ENCODE assay signal across 8 cellular contexts in genomic region chr5:127878174-127878750, GRCh38.
A peak's percentile ranks its signal among the peaks of the same experiment; 100 is the strongest.
DNase-seq lines count a peak whose midpoint lies in the region; ATAC-seq and TF ChIP-seq lines count a peak whose summit lies in the region.

No MANE protein-coding gene starts in this region.

- no peaks in the 10 kb centered on the region for H3K27me3 ChIP-seq in H7 (ENCODE audit: control insufficient read depth, insufficient read depth, low read length)

- peaks cover 5% of the 10 kb centered on the region for H3K36me3 Mint-ChIP-seq in nephron (ENCODE audit: low read depth)

- no peak for ATAC-seq in GM21423 (IDR thresholded peaks at IDR 0.05; ENCODE audit: unreplicated experiment)

- H3K4me3 ChIP-seq in H7 (ENCODE audit: insufficient read depth, low read depth, low read length) = no peak overlapping the region

- H3K36me3 ChIP-seq in H7 (replicated peaks; ENCODE audit: control insufficient read depth, insufficient read depth, low read length) = no peaks in the 10 kb centered on the region

- peaks cover 18% of the 10 kb centered on the region for H3K4me1 Mint-ChIP-seq in nephron

- H3K27ac Mint-ChIP-seq in nephron = no peak overlapping the region

- peaks cover 4% of the 10 kb centered on the region for H3K9me3 Mint-ChIP-seq in nephron

- TF ChIP-seq CTCF in nephron (IDR thresholded peaks at IDR 0.05; ENCODE audit: unreplicated experiment in 3 of 3) = peak in 2 of 3 experiments; percentile 7 to 18

- H3K4me3 Mint-ChIP-seq in nephron = no peak overlapping the region

- DNase-seq in COLO668 (lab: John Stamatoyannopoulos, UW; ENCODE audit: unreplicated experiment) = peak; percentile 30
- peak; percentile 58 for DNase-seq in H7
- peak; percentile 80 for DNase-seq in NCI-H82 treated with DMSO at 0.1 percent for 48 hours (lab: John Stamatoyannopoulos, UW; ENCODE audit: unreplicated experiment)
- peak; percentile 61 for DNase-seq in ecto neural progenitor cell (ENCODE audit: low spot score)
- no peak for DNase-seq in stimulated activated CD4-positive, alpha-beta T cell treated with anti-CD3 and anti-CD28 coated beads, Interleukin-4, amount 100 ng/mL, for 24 hours
- DNase-seq in hippocampal formation (lab: John Stamatoyannopoulos, UW) = no peak

- no peaks in the 10 kb centered on the region for H3K27me3 Mint-ChIP-seq in nephron (ENCODE audit: low read depth)

Comparison
In these comparisons a context has a peak if more than half of its experiments do, and no peak if none do; other contexts are left out.
1. DNase-seq: peak in COLO668 (single experiment), H7 (single experiment), NCI-H82 treated with DMSO at 0.1 percent for 48 hours (single experiment) and ecto neural progenitor cell (single experiment); none in stimulated activated CD4-positive, alpha-beta T cell treated with anti-CD3 and anti-CD28 coated beads, Interleukin-4, amount 100 ng/mL, for 24 hours (single experiment) and hippocampal formation (0 of 2).